Comparison of ENCODE assay signal across 1 cellular context in genomic region chr2:96532641-96533291, GRCh38.
TF ChIP-seq lines count a peak whose summit lies in the region.

No MANE protein-coding gene starts in this region.

TF ChIP-seq in H1, 55 proteins besides CTCF, POLR2A, EP300 and RAD21:
- TF ChIP-seq POLR2AphosphoS5 (IDR thresholded peaks at IDR 0.05; ENCODE audit: low read depth, low read length), result no peak
- no peak for TF ChIP-seq ATF2 (IDR thresholded peaks at IDR 0.05; ENCODE audit: low read length)
- TF ChIP-seq CHD2 (IDR thresholded peaks at IDR 0.05; ENCODE audit: low read length), result no peak
- TF ChIP-seq KDM4A (IDR thresholded peaks at IDR 0.05; ENCODE audit: low read depth, low read length, severe bottlenecking), result no peak
- TF ChIP-seq, protein P1, sequence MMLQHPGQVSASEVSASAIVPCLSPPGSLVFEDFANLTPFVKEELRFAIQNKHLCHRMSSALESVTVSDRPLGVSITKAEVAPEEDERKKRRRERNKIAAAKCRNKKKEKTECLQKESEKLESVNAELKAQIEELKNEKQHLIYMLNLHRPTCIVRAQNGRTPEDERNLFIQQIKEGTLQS (IDR thresholded peaks at IDR 0.05; ENCODE audit: insufficient read depth, low read depth, low read length), result no peak
- TF ChIP-seq CBX8 (IDR thresholded peaks at IDR 0.05; ENCODE audit: borderline replicate concordance, low read depth, low read length), result no peak
